Comparison of ENCODE assay signal across 1 cellular context in genomic region chr17:29760771-29761682, GRCh38.
A peak's percentile ranks its signal among the peaks of the same experiment; 100 is the strongest.
TF ChIP-seq lines count a peak whose summit lies in the region.

No MANE protein-coding gene starts in this region.

TF ChIP-seq in HepG2, 621 proteins besides CTCF, POLR2A, EP300 and RAD21 (continued from another document and continues in another):
- TF ChIP-seq ZFP91 (CRISPR knock-in tag; IDR thresholded peaks at IDR 0.05; ENCODE audit: borderline replicate concordance) (peak; percentile 71; the same call in 1 of the 2 replicates), HDAC2 (CRISPR knock-in tag; IDR thresholded peaks at IDR 0.05) (0 out of 2 replicates have a peak, but pooled peaks have one; percentile 66), JDP2 (CRISPR knock-in tag; IDR thresholded peaks at IDR 0.05; ENCODE audit: borderline replicate concordance) (no peak), ZBTB1 (CRISPR knock-in tag; IDR thresholded peaks at IDR 0.05; ENCODE audit: borderline replicate concordance) (no peak), ZBTB21 (CRISPR knock-in tag; IDR thresholded peaks at IDR 0.05) (no peak), ZSCAN12 (CRISPR knock-in tag; IDR thresholded peaks at IDR 0.05) (0 out of 2 replicates have a peak, but pooled peaks have one; percentile 29), ZBED4 (CRISPR knock-in tag; IDR thresholded peaks at IDR 0.05; ENCODE audit: borderline replicate concordance) (0 out of 2 replicates have a peak, but pooled peaks have one; percentile 42), ZNF496 (CRISPR knock-in tag; IDR thresholded peaks at IDR 0.05; ENCODE audit: insufficient replicate concordance) (no peak), ZMAT3 (CRISPR knock-in tag; conservative IDR thresholded peaks at IDR 0.05) (peak; percentile 57; the same call in 1 of the 2 replicates), ZNF503 (CRISPR knock-in tag; IDR thresholded peaks at IDR 0.05) (0 out of 2 replicates have a peak, but pooled peaks have one; percentile 17), AFF4 (CRISPR knock-in tag; IDR thresholded peaks at IDR 0.05) (peak; percentile 66; the same call in 1 of the 2 replicates), NCOA2 (CRISPR knock-in tag; IDR thresholded peaks at IDR 0.05) (peak; percentile 45; the same call in 1 of the 2 replicates), ZNF580 (CRISPR knock-in tag; IDR thresholded peaks at IDR 0.05; ENCODE audit: borderline replicate concordance, low read depth) (peak; percentile 67; the same call in 1 of the 2 replicates), HOXA5 (CRISPR knock-in tag; IDR thresholded peaks at IDR 0.05) (no peak), ZSCAN5A (CRISPR knock-in tag; IDR thresholded peaks at IDR 0.05; ENCODE audit: borderline replicate concordance) (no peak), HNF1A (IDR thresholded peaks at IDR 0.05; ENCODE audit: low read depth) (no peak), HNF1A (CRISPR knock-in tag; IDR thresholded peaks at IDR 0.05; ENCODE audit: borderline replicate concordance) (no peak; the same call in 1 of the 2 replicates), ZBTB39 (CRISPR knock-in tag; IDR thresholded peaks at IDR 0.05) (no peak), HOMEZ (CRISPR knock-in tag; IDR thresholded peaks at IDR 0.05; ENCODE audit: low read depth) (no peak), ZNF710 (CRISPR knock-in tag; IDR thresholded peaks at IDR 0.05; ENCODE audit: borderline replicate concordance) (peak; percentile 63; the same call in 1 of the 2 replicates)
